2 cellular contexts compared by ENCODE assay signal in genomic region chr9:128081052-128081451, GRCh38.
TF ChIP-seq lines count a peak whose summit lies in the region.

No MANE protein-coding gene starts in this region.

TF ChIP-seq in A549, 52 proteins besides CTCF, POLR2A, EP300 and RAD21 (continued from another document):
- TF ChIP-seq CBX2 (IDR thresholded peaks at IDR 0.05; ENCODE audit: borderline replicate concordance, low read depth): no peak
- TF ChIP-seq CHD2 (IDR thresholded peaks at IDR 0.05; ENCODE audit: low read length, partially characterized antibody): no peak
- TF ChIP-seq FOSB (CRISPR knock-in tag; IDR thresholded peaks at IDR 0.05): no peak
- no peak for TF ChIP-seq ZNF302 (CRISPR knock-in tag; IDR thresholded peaks at IDR 0.05)
- TF ChIP-seq HOXB13 (CRISPR knock-in tag; IDR thresholded peaks at IDR 0.05; ENCODE audit: low read depth): no peak
- TF ChIP-seq CEBPB (IDR thresholded peaks at IDR 0.05): no peak
- TF ChIP-seq, protein P1, sequence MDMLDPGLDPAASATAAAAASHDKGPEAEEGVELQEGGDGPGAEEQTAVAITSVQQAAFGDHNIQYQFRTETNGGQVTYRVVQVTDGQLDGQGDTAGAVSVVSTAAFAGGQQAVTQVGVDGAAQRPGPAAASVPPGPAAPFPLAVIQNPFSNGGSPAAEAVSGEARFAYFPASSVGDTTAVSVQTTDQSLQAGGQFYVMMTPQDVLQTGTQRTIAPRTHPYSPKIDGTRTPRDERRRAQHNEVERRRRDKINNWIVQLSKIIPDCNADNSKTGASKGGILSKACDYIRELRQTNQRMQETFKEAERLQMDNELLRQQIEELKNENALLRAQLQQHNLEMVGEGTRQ (IDR thresholded peaks at IDR 0.05): no peak
- TF ChIP-seq HEYL (CRISPR knock-in tag; IDR thresholded peaks at IDR 0.05): no peak
- TF ChIP-seq RARB (CRISPR knock-in tag; IDR thresholded peaks at IDR 0.05): no peak
- no peak for TF ChIP-seq PBX3 (IDR thresholded peaks at IDR 0.05)

TF ChIP-seq in IMR-90, 13 proteins besides CTCF, POLR2A, EP300 and RAD21:
- no peak for TF ChIP-seq ELK1 (IDR thresholded peaks at IDR 0.05; ENCODE audit: borderline replicate concordance, low read depth, low read length)
- TF ChIP-seq SMC3 (IDR thresholded peaks at IDR 0.05; ENCODE audit: low read depth, low read length): 0 out of 2 replicates have a peak, but pooled peaks have one; percentile 8
- peak; percentile 95 for TF ChIP-seq MAFK (IDR thresholded peaks at IDR 0.05; ENCODE audit: low read depth, low read length)
- TF ChIP-seq RCOR1 (IDR thresholded peaks at IDR 0.05; ENCODE audit: insufficient replicate concordance, low read length): peak; percentile 97
- TF ChIP-seq BHLHE40 (IDR thresholded peaks at IDR 0.05; ENCODE audit: low read depth, low read length): peak; percentile 36; the same call in 1 of the 2 replicates
- TF ChIP-seq, protein P1 (IDR thresholded peaks at IDR 0.05; ENCODE audit: low read depth, low read length): no peak
- peak; percentile 80; the same call in 1 of the 2 replicates for TF ChIP-seq MAZ (IDR thresholded peaks at IDR 0.05; ENCODE audit: borderline replicate concordance, low read depth, low read length)
- TF ChIP-seq CHD1 (IDR thresholded peaks at IDR 0.05; ENCODE audit: low read depth, low read length): no peak
- TF ChIP-seq FOS (IDR thresholded peaks at IDR 0.05; ENCODE audit: low read depth, low read length): peak; percentile 52; the same call in 1 of the 2 replicates
- peak; percentile 84 for TF ChIP-seq NFE2L2 (IDR thresholded peaks at IDR 0.05; ENCODE audit: low read depth, low read length)
- peak; percentile 85 for TF ChIP-seq CEBPB (IDR thresholded peaks at IDR 0.05; ENCODE audit: low read depth, low read length)
- no peak for TF ChIP-seq MXI1 (IDR thresholded peaks at IDR 0.05; ENCODE audit: borderline replicate concordance, low read depth, low read length)
- no peak for TF ChIP-seq RFX5 (IDR thresholded peaks at IDR 0.05; ENCODE audit: low read depth, low read length)
